In genomic region chr15:70535955-70536338, GRCh38 we compare ENCODE assay signal across 15 cellular contexts.
DNase-seq lines count a peak whose midpoint lies in the region; ATAC-seq and TF ChIP-seq lines count a peak whose summit lies in the region.
"Had no signal": no experiment of that assay in that cellular context is flagged by ENCODE, and none has a peak within 500 bp of the region (broad histone marks: within the 10 kb centered on the region; RNA-seq: fewer than 3 reads in every experiment).

No MANE protein-coding gene starts in this region.

- peak overlapping the region; percentile 92 for H3K4me3 ChIP-seq in Loucy (ENCODE audit: low read length, poor library complexity, severe bottlenecking)
- H3K4me3 ChIP-seq: ovary had no signal

- H3K4me3 Mint-ChIP-seq in activated T-cell treated with anti-CD3 and anti-CD28 coated beads, Interleukin-2, amount 50 U/mL, for 24 hours, result peak overlapping the region; percentile 75
- peak overlapping the region; percentile 69 for H3K4me3 Mint-ChIP-seq in activated naive CD8-positive, alpha-beta T cell treated with anti-CD3 and anti-CD28 coated beads, Interleukin-2, amount 50 U/mL, for 24 hours
- H3K4me3 Mint-ChIP-seq in neural crest cell, result peak overlapping the region; percentile 24

- no peaks in the 10 kb centered on the region for H3K36me3 ChIP-seq in Loucy (ENCODE audit: insufficient read depth, low read length)
- H3K36me3 ChIP-seq: brain microvascular endothelial cell, ovary had no signal

- H3F3A ChIP-seq in Loucy (ENCODE audit: low read depth), result peaks cover 3% of the 10 kb centered on the region; the same call in 1 of the 2 replicates

- DNase-seq in activated T-cell treated with anti-CD3 and anti-CD28 coated beads, Interleukin-2, amount 50 U/mL, for 24 hours, result no peak
- DNase-seq in activated T-cell treated with anti-CD3 and anti-CD28 coated beads, Interleukin-2, amount 50 U/mL, for 48 hours, result no peak
- no peak for DNase-seq in activated naive CD8-positive, alpha-beta T cell treated with anti-CD3 and anti-CD28 coated beads, Interleukin-2, amount 50 U/mL, for 24 hours
- DNase-seq in neural crest cell (ENCODE audit: low read depth, low spot score) (no peak), NCI-H226 (no peak), amygdala (lab: John Stamatoyannopoulos, UW) (no peak), NCI-H526 treated with DMSO at 0.1 percent for 48 hours (lab: John Stamatoyannopoulos, UW) (no peak)
- DNase-seq: activated CD4-positive, CD25-positive, alpha-beta regulatory T cell treated with anti-CD3 and anti-CD28 coated beads, Interleukin-2, amount 50 U/mL, for 72 hours; brain microvascular endothelial cell; Calu3; kidney glomerular epithelial cell; ovary had no signal

- peak overlapping the region; percentile 87 for H3K27ac Mint-ChIP-seq in activated T-cell treated with anti-CD3 and anti-CD28 coated beads, Interleukin-2, amount 50 U/mL, for 24 hours
- H3K27ac Mint-ChIP-seq in activated naive CD8-positive, alpha-beta T cell treated with anti-CD3 and anti-CD28 coated beads, Interleukin-2, amount 50 U/mL, for 24 hours, result peak overlapping the region; percentile 87
- peak overlapping the region; percentile 86 for H3K27ac Mint-ChIP-seq in neural crest cell (ENCODE audit: unreplicated experiment)
- H3K27ac Mint-ChIP-seq: stimulated activated memory B cell treated with anti-CD40 and anti-IgM and Interleukin-4, amounts not matched to agents 10 μg/mL and 1 μg/mL and 100 μg/mL, for 72 hours had no signal

- no peak for ATAC-seq in activated naive CD8-positive, alpha-beta T cell treated with anti-CD3 and anti-CD28 coated beads, Interleukin-2, amount 50 U/mL, for 24 hours
- ATAC-seq: HCT116; stimulated activated memory B cell treated with anti-CD40 and anti-IgM and Interleukin-4, amounts not matched to agents 10 μg/mL and 1 μg/mL and 100 μg/mL, for 72 hours had no signal

- TF ChIP-seq CTCF in Loucy (conservative IDR thresholded peaks at IDR 0.05; ENCODE audit: low read length) (no peak), neural crest cell (conservative IDR thresholded peaks at IDR 0.05) (no peak)

- peak overlapping the region; percentile 94 for H3K4me2 ChIP-seq in Loucy (ENCODE audit: low read depth, low read length, poor library complexity, severe bottlenecking)

- peaks cover 46% of the 10 kb centered on the region for H3K4me1 ChIP-seq in Loucy (ENCODE audit: insufficient read depth, low read length, poor library complexity, severe bottlenecking)

- no peaks in the 10 kb centered on the region for H3K9me3 ChIP-seq in Loucy (ENCODE audit: insufficient read depth, low read depth, low read length)
- H3K9me3 ChIP-seq: ovary had no signal

- no peaks in the 10 kb centered on the region for H3K36me3 Mint-ChIP-seq in activated T-cell treated with anti-CD3 and anti-CD28 coated beads, Interleukin-2, amount 50 U/mL, for 24 hours (ENCODE audit: low read depth)
- no peaks in the 10 kb centered on the region for H3K36me3 Mint-ChIP-seq in activated naive CD8-positive, alpha-beta T cell treated with anti-CD3 and anti-CD28 coated beads, Interleukin-2, amount 50 U/mL, for 24 hours (ENCODE audit: low read depth)
- no peaks in the 10 kb centered on the region for H3K36me3 Mint-ChIP-seq in neural crest cell (ENCODE audit: low read depth)
- H3K36me3 Mint-ChIP-seq: stimulated activated memory B cell treated with anti-CD40 and anti-IgM and Interleukin-4, amounts not matched to agents 10 μg/mL and 1 μg/mL and 100 μg/mL, for 72 hours had no signal

- H3K9me3 Mint-ChIP-seq in activated T-cell treated with anti-CD3 and anti-CD28 coated beads, Interleukin-2, amount 50 U/mL, for 24 hours, result no peaks in the 10 kb centered on the region
- H3K9me3 Mint-ChIP-seq in activated naive CD8-positive, alpha-beta T cell treated with anti-CD3 and anti-CD28 coated beads, Interleukin-2, amount 50 U/mL, for 24 hours, result no peaks in the 10 kb centered on the region
- no peaks in the 10 kb centered on the region for H3K9me3 Mint-ChIP-seq in neural crest cell
- H3K9me3 Mint-ChIP-seq: stimulated activated memory B cell treated with anti-CD40 and anti-IgM and Interleukin-4, amounts not matched to agents 10 μg/mL and 1 μg/mL and 100 μg/mL, for 72 hours had no signal

- H3K27me3 Mint-ChIP-seq in activated T-cell treated with anti-CD3 and anti-CD28 coated beads, Interleukin-2, amount 50 U/mL, for 24 hours, result peaks cover 4% of the 10 kb centered on the region
- peaks cover 10% of the 10 kb centered on the region for H3K27me3 Mint-ChIP-seq in activated naive CD8-positive, alpha-beta T cell treated with anti-CD3 and anti-CD28 coated beads, Interleukin-2, amount 50 U/mL, for 24 hours
- H3K27me3 Mint-ChIP-seq in neural crest cell (ENCODE audit: low read depth), result peaks cover 2% of the 10 kb centered on the region

- H3K9me2 ChIP-seq in Loucy (replicated peaks; ENCODE audit: low read depth, low read length), result no peaks in the 10 kb centered on the region

- H3K27me3 ChIP-seq in Loucy (ENCODE audit: insufficient read depth, low read length, poor library complexity, severe bottlenecking), result no peaks in the 10 kb centered on the region
- H3K27me3 ChIP-seq: ovary had no signal

- H4K20me1 ChIP-seq in Loucy (ENCODE audit: insufficient read depth, low read length, poor library complexity, severe bottlenecking), result peaks cover 4% of the 10 kb centered on the region

- H2AFZ ChIP-seq in Loucy (ENCODE audit: low read length), result no peak overlapping the region

- peak overlapping the region; percentile 93 for H3K9ac ChIP-seq in Loucy (ENCODE audit: low read depth, low read length, poor library complexity, severe bottlenecking)

- peaks cover 60% of the 10 kb centered on the region for H3K4me1 Mint-ChIP-seq in activated T-cell treated with anti-CD3 and anti-CD28 coated beads, Interleukin-2, amount 50 U/mL, for 24 hours (ENCODE audit: low read depth)
- peaks cover 42% of the 10 kb centered on the region for H3K4me1 Mint-ChIP-seq in activated naive CD8-positive, alpha-beta T cell treated with anti-CD3 and anti-CD28 coated beads, Interleukin-2, amount 50 U/mL, for 24 hours
- H3K4me1 Mint-ChIP-seq in neural crest cell, result peaks cover 32% of the 10 kb centered on the region

- peaks cover 51% of the 10 kb centered on the region for H3K79me2 ChIP-seq in Loucy (ENCODE audit: insufficient read depth, low read length)

Comparison
In these comparisons a context has a peak if more than half of its experiments do, and no peak if none do; other contexts are left out.
1. H3K4me3 Mint-ChIP-seq: peak in every context shown above with its lines; median percentile 75 in activated T-cell treated with anti-CD3 and anti-CD28 coated beads, Interleukin-2, amount 50 U/mL, for 24 hours; 69 in activated naive CD8-positive, alpha-beta T cell treated with anti-CD3 and anti-CD28 coated beads, Interleukin-2, amount 50 U/mL, for 24 hours; 24 in neural crest cell.